In genomic region chr15:68431037-68431791, GRCh38 we compare ENCODE assay signal across 9 cellular contexts. TPM values are rescaled to one million over a fixed set of nuclear protein-coding genes. Genes with fewer than 3 reads are reported as not detected.
A peak's percentile ranks its signal among the peaks of the same experiment; 100 is the strongest.
DNase-seq lines count a peak whose midpoint lies in the region; ATAC-seq, FAIRE-seq and TF ChIP-seq lines count a peak whose summit lies in the region.
"Had no signal": no experiment of that assay in that cellular context is flagged by ENCODE, and none has a peak within 500 bp of the region (broad histone marks: within the 10 kb centered on the region; RNA-seq: fewer than 3 reads in every experiment).

No MANE protein-coding gene starts in this region.

- no peaks in the 10 kb centered on the region for H3K9me2 ChIP-seq in MM.1S (replicated peaks; ENCODE audit: insufficient read depth, low read length)

- TF ChIP-seq POLR2A in A549 (IDR thresholded peaks at IDR 0.05; ENCODE audit: low read length) = no peak

- TF ChIP-seq EP300 in A549 (IDR thresholded peaks at IDR 0.05) = no peak

- CTCF ChIA-PET in A549 (lab: Yijun Ruan, JAX) = interaction anchor here (0.6 to 3.1 kb wide), 14 partner anchors 10 to 494 kb away, joined by 3 to 11 read pairs (median 3); no protein-coding TSS in a partner anchor

- H3K9me3 ChIP-seq in A549 (no peaks in the 10 kb centered on the region), MM.1S (replicated peaks; ENCODE audit: insufficient read depth, low read length) (no peaks in the 10 kb centered on the region), fibroblast of lung (ENCODE audit: control insufficient read depth, insufficient read depth, low read depth, low read length) (no peaks in the 10 kb centered on the region), muscle layer of colon (ENCODE audit: low read length) (no peaks in the 10 kb centered on the region)

- H3K4me3 ChIP-seq in A549 (peak overlapping the region; percentile 58), MM.1S (ENCODE audit: low read length) (peak overlapping the region; percentile 61; the same call in 1 of the 2 replicates), fibroblast of lung (replicated peaks in 1 of 4; ENCODE audit: control extremely low read depth in 1 of 4, insufficient read depth in 1 of 4, low read depth in 3 of 4, low read length in 4 of 4) (peak overlapping the region; percentile 39 to 65 (median 49)), muscle layer of colon (ENCODE audit: low read depth in 1 of 2, low read length in 2 of 2) (peak overlapping the region; percentile 20 to 43)

- H3K27ac ChIP-seq in A549 = peak overlapping the region; percentile 63 to 86
- H3K27ac ChIP-seq in MM.1S (ENCODE audit: low read length) = no peak overlapping the region
- H3K27ac ChIP-seq in fibroblast of lung (ENCODE audit: insufficient read depth, low read length) = peak overlapping the region; percentile 8
- no peak overlapping the region for H3K27ac ChIP-seq in muscle layer of colon (ENCODE audit: low read depth, low read length)

- no peak for TF ChIP-seq CTCF in A549 (IDR thresholded peaks at IDR 0.05)
- no peak for TF ChIP-seq CTCF in MM.1S (IDR thresholded peaks at IDR 0.05; ENCODE audit: low read length)
- TF ChIP-seq CTCF in fibroblast of lung (conservative IDR thresholded peaks at IDR 0.05 in 1 of 2, IDR thresholded peaks at IDR 0.05 in 1 of 2; ENCODE audit: low read depth in 1 of 2, low read length in 2 of 2) = no peak

- H3K4me2 ChIP-seq in A549 (peak overlapping the region; percentile 95), MM.1S (ENCODE audit: low read depth, low read length) (peak overlapping the region; percentile 97), fibroblast of lung (ENCODE audit: extremely low read depth, insufficient read depth, low read length) (peak overlapping the region; percentile 37)

- no peaks in the 10 kb centered on the region for H3F3A ChIP-seq in MM.1S (ENCODE audit: insufficient read depth, low read length)

- H3K27me3 ChIP-seq in MM.1S (replicated peaks; ENCODE audit: insufficient read depth, low read length) (peaks cover 3% of the 10 kb centered on the region; the same call in 1 of the 2 replicates), fibroblast of lung (ENCODE audit: control insufficient read depth, insufficient read depth, low read length) (peaks cover 32% of the 10 kb centered on the region), muscle layer of colon (ENCODE audit: control insufficient read depth in 1 of 2, insufficient read depth in 2 of 2, low read length in 2 of 2) (peaks cover 7 to 37% of the 10 kb centered on the region in 2 donors)

- H3K9ac ChIP-seq in MM.1S (ENCODE audit: low read length) = no peak overlapping the region
- peak overlapping the region; percentile 32 for H3K9ac ChIP-seq in fibroblast of lung (ENCODE audit: insufficient read depth, low read length)
- no peak overlapping the region for H3K9ac ChIP-seq in muscle layer of colon (ENCODE audit: low read length)

- 41% methylated on average over 56 of the region's 69 CpGs for WGBS in A549 (ENCODE audit: missing lambda C conversion rate)

- POLR2A ChIA-PET in A549 (lab: Yijun Ruan, JAX) = interaction anchor here (0.6 kb wide), 1 partner anchor 181 kb away, joined by 3 read pairs; no protein-coding TSS in a partner anchor

- H3K79me2 ChIP-seq in MM.1S (ENCODE audit: low read length) (no peaks in the 10 kb centered on the region), fibroblast of lung (ENCODE audit: control insufficient read depth, insufficient read depth, low read length) (no peaks in the 10 kb centered on the region)

- H3K4me1 ChIP-seq in A549 (peaks cover 25% of the 10 kb centered on the region), MM.1S (ENCODE audit: low read length) (no peaks in the 10 kb centered on the region), fibroblast of lung (ENCODE audit: control insufficient read depth, extremely low read depth, insufficient read depth, low read length) (no peaks in the 10 kb centered on the region), muscle layer of colon (ENCODE audit: insufficient read depth, low read length) (no peaks in the 10 kb centered on the region)

- peak overlapping the region; percentile 50 for H2AFZ ChIP-seq in MM.1S (ENCODE audit: low read length)
- no peak overlapping the region for H2AFZ ChIP-seq in fibroblast of lung (ENCODE audit: low read length)

- H4K20me1 ChIP-seq in MM.1S (ENCODE audit: insufficient read depth, low read length) = no peaks in the 10 kb centered on the region
- H4K20me1 ChIP-seq in fibroblast of lung (ENCODE audit: control insufficient read depth, extremely low read depth, insufficient read depth, low read length) = no peaks in the 10 kb centered on the region

- no peak for FAIRE-seq in A549 (lab: Jason Lieb, UNC)

- no peak for TF ChIP-seq RAD21 in A549 (conservative IDR thresholded peaks at IDR 0.05 in 1 of 2, IDR thresholded peaks at IDR 0.05 in 1 of 2)

- no peaks in the 10 kb centered on the region for H3K36me3 ChIP-seq in MM.1S (replicated peaks; ENCODE audit: insufficient read depth, low read length)
- H3K36me3 ChIP-seq in fibroblast of lung (ENCODE audit: control insufficient read depth, insufficient read depth, low read length) = no peaks in the 10 kb centered on the region
- no peaks in the 10 kb centered on the region for H3K36me3 ChIP-seq in muscle layer of colon (ENCODE audit: insufficient read depth, low read length)

- peak; percentile 32 to 55; a peak in 5 of 6 replicates for ATAC-seq in A549
- ATAC-seq in GM19467 (IDR thresholded peaks at IDR 0.05; ENCODE audit: unreplicated experiment) = no peak
- no peak for ATAC-seq in GM19328 (IDR thresholded peaks at IDR 0.05; ENCODE audit: unreplicated experiment)
- ATAC-seq in GM21526 (IDR thresholded peaks at IDR 0.05; ENCODE audit: low FRiP score, unreplicated experiment) = no peak
- ATAC-seq: stimulated activated naive CD8-positive, alpha-beta T cell treated with anti-CD3 and anti-CD28 coated beads, Interleukin-15, Interleukin-2, amounts not matched to agents 100 U/mL and 50 U/mL, for 24 hours had no signal

- DNase-seq in A549 (ENCODE audit: low read depth in 1 of 2, low spot score in 1 of 2) (no peak), MM.1S (no peak), fibroblast of lung (ENCODE audit: low read depth in 2 of 2) (no peak), NCI-H1436 treated with DMSO at 0.1 percent for 48 hours (lab: John Stamatoyannopoulos, UW) (no peak)
- DNase-seq: stimulated activated naive CD8-positive, alpha-beta T cell treated with anti-CD3 and anti-CD28 coated beads, Interleukin-15, Interleukin-2, amounts not matched to agents 100 U/mL and 50 U/mL, for 24 hours had no signal

TF ChIP-seq in A549, 52 proteins besides CTCF, POLR2A, EP300 and RAD21:
- no peak for TF ChIP-seq ZFP36 (IDR thresholded peaks at IDR 0.05; ENCODE audit: borderline replicate concordance, partially characterized antibody)
- no peak for TF ChIP-seq BCL3 (IDR thresholded peaks at IDR 0.05)
- no peak for TF ChIP-seq CBX2 (IDR thresholded peaks at IDR 0.05; ENCODE audit: borderline replicate concordance, low read depth)

RNA-seq across cellular contexts. Expression of gene ITGA11, which starts 0.7 kb away (rescaled TPM):
- polyA plus RNA-seq in A549 (2011; rRNA removed) (8.3 and 13.2 TPM in 2 replicates), A549 (2017; fragmentation: RNase III; extraction: RNeasy Plus Mini Kit Qiagen cat#74134 plus additional on column Dnase treatment) (10.1 to 22.0 TPM (median 17.2 TPM) in 3 replicates), fibroblast of lung (2.6 and 21.5 TPM in 2 replicates)
- polyA plus RNA-seq in A549 (2012; cell fraction: cytosol; rRNA removed) = 3.6 and 5.5 TPM in 2 replicates
- polyA plus RNA-seq in A549 (2012; cell fraction: nucleus; rRNA removed) = 14.2 and 15.0 TPM in 2 replicates
- 19.0 and 22.2 TPM in 2 replicates for polyA minus RNA-seq in A549 (2011; rRNA and poly(A)+ RNA removed)
- 29.6 and 43.7 TPM in 2 replicates for total RNA-seq in fibroblast of lung
- polyA plus RNA-seq in fibroblast of lung (2012) = 3.9 and 36.5 TPM in 2 replicates
- polyA minus RNA-seq in fibroblast of lung (ENCODE audit: low replicate concordance) = 7.9 and 89.6 TPM in 2 replicates

Comparison
In these comparisons a context has a peak if more than half of its experiments do, and no peak if none do; other contexts are left out.
1. ATAC-seq: peak in A549 (2 of 2); none in GM19467 (single experiment), GM19328 (single experiment) and GM21526 (single experiment).
2. H3K27ac ChIP-seq: peak in A549 (2 of 2) and fibroblast of lung (single experiment); none in MM.1S (single experiment) and muscle layer of colon (single experiment).
3. H3K4me2 ChIP-seq: peak in every context shown above with its lines; median percentile 97 in MM.1S; 95 in A549; 37 in fibroblast of lung.
4. Peak in every context shown above with its lines, with median percentiles within 50 percentile points of each other: H3K4me3 ChIP-seq.